Comparison of ENCODE assay signal across 8 cellular contexts in the genomic region with DNA sequence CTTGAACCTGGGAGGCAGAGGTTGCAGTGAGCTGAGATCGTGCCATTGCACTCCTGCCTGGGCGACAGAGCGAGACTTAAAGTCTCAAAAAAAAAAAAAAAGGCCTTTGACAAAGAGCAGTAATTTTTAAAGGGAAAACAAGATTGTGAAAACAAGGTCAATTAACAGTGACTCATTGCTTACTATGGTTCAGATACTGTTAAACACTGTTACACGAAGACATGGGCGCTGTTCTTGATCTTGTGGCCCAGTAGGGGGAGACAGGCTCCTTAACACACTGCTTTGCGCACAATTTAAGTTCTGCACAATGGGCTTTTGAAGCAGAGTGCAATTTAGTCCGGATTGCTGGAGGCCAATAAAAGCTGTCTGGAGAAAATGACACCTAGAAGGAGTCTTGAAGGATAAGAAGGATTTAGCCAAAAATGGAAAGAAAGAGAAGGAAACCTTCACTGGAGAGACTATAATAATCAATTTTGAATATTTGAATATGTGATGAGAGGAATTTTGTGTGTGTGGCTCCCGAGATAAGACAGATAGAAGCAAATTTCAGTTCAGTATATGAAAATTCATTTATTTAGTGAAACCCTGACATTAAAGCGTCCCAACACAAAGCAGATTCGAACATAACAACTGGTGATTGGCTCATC. TPM values are rescaled to one million over a fixed set of nuclear protein-coding genes. Genes with fewer than 3 reads are reported as not detected.
A peak's percentile ranks its signal among the peaks of the same experiment; 100 is the strongest.
DNase-seq lines count a peak whose midpoint lies in the region; ATAC-seq and TF ChIP-seq lines count a peak whose summit lies in the region.

No MANE protein-coding gene starts in this region.

- no peak overlapping the region for H3K27ac ChIP-seq in left ventricle myocardium inferior (replicated peaks)

- H3K4me1 ChIP-seq in adipocyte (ENCODE audit: control insufficient read depth, insufficient read depth, low read length) (peaks cover under 1% of the 10 kb centered on the region), left ventricle myocardium inferior (peaks cover under 1% of the 10 kb centered on the region)

- H3K9me3 ChIP-seq in adipocyte (ENCODE audit: control insufficient read depth, low read length) (no peaks in the 10 kb centered on the region), left ventricle myocardium inferior (replicated peaks) (no peaks in the 10 kb centered on the region)

- peak overlapping the region; percentile 17 for H3K9ac ChIP-seq in adipocyte (ENCODE audit: low read length)

- DNase-seq in NCI-H2107 treated with DMSO at 0.1 percent for 48 hours (lab: John Stamatoyannopoulos, UW; ENCODE audit: unreplicated experiment): peak; percentile 27
- no peak for DNase-seq in NCI-H2107 (lab: John Stamatoyannopoulos, UW)
- peak; percentile 56 for DNase-seq in HuH-7 (ENCODE audit: low spot score)
- DNase-seq in RPMI7951 (ENCODE audit: low read depth): peak; percentile 84
- peak; percentile 85 for DNase-seq in adipocyte (ENCODE audit: low read depth)
- DNase-seq in left ventricle myocardium inferior: no peak
- DNase-seq in skeletal muscle cell (ENCODE audit: low read depth): peak; percentile 30

- H3K4me3 ChIP-seq in adipocyte (ENCODE audit: low read length): no peak overlapping the region
- H3K4me3 ChIP-seq in left ventricle myocardium inferior: no peak overlapping the region
- no peak overlapping the region for H3K4me3 ChIP-seq in skeletal muscle cell (ENCODE audit: low read depth, low read length)

- H3K36me3 ChIP-seq in adipocyte (ENCODE audit: control insufficient read depth, insufficient read depth, low read length, severe bottlenecking) (peaks cover 24% of the 10 kb centered on the region), left ventricle myocardium inferior (peaks cover 47% of the 10 kb centered on the region)

- ATAC-seq in HG03039 (IDR thresholded peaks at IDR 0.05; ENCODE audit: unreplicated experiment): no peak

- H3K27me3 ChIP-seq in adipocyte (replicated peaks; ENCODE audit: control insufficient read depth, insufficient read depth, low read length): no peaks in the 10 kb centered on the region
- H3K27me3 ChIP-seq in left ventricle myocardium inferior (ENCODE audit: low read depth): no peaks in the 10 kb centered on the region

- intact Hi-C loops in left ventricle myocardium inferior (cut with micrococcal nuclease): no loop called here

- peak; percentile 79 for TF ChIP-seq CTCF in left ventricle myocardium inferior (IDR thresholded peaks at IDR 0.05; ENCODE audit: borderline replicate concordance)

RNA-seq across cellular contexts. Expression of a gene that starts 6.0 kb away (rescaled TPM):
- total RNA-seq in RPMI7951 (2014; rRNA removed; shearing (Covaris generic)): 18.8 and 23.1 TPM in 2 replicates
- 10.8 TPM for total RNA-seq in left ventricle myocardium inferior

RNA-seq across cellular contexts. Expression of a gene that starts 22.4 kb away (rescaled TPM):
- total RNA-seq in RPMI7951 (2014; rRNA removed; shearing (Covaris generic)): 45.7 and 47.9 TPM in 2 replicates
- 29.7 TPM for total RNA-seq in left ventricle myocardium inferior

RNA-seq across cellular contexts. Expression of a gene that starts 25.6 kb away (rescaled TPM):
- total RNA-seq in RPMI7951 (2014; rRNA removed; shearing (Covaris generic)): 215 and 312 TPM in 2 replicates
- total RNA-seq in left ventricle myocardium inferior: 166 TPM

Comparison
In these comparisons a context has a peak if more than half of its experiments do, and no peak if none do; other contexts are left out.
1. DNase-seq: peak in NCI-H2107 treated with DMSO at 0.1 percent for 48 hours (single experiment), HuH-7 (single experiment), RPMI7951 (single experiment), adipocyte (single experiment) and skeletal muscle cell (single experiment); none in NCI-H2107 (single experiment) and left ventricle myocardium inferior (single experiment).